In genomic region chr4:134324179-134324578, GRCh38 we compare ENCODE assay signal across 25 cellular contexts.
"Had no signal": no experiment of that assay in that cellular context is flagged by ENCODE, and none has a peak within 500 bp of the region (broad histone marks: within the 10 kb centered on the region; RNA-seq: fewer than 3 reads in every experiment).

No MANE protein-coding gene starts in this region.

- H3K4me3 ChIP-seq: lung, ovary, right atrium auricular region, right lobe of liver, stomach, suprapubic skin, thoracic aorta, tibial artery, upper lobe of right lung had no signal

- DNase-seq: hippocampal formation; kidney glomerular epithelial cell; left cardiac atrium; mesendoderm; naive thymus-derived CD4-positive, alpha-beta T cell; ovary; right lobe of liver; stimulated activated CD4-positive, alpha-beta T cell treated with anti-CD3 and anti-CD28 coated beads, Interleukin-12 subunit alpha, Interleukin-12 subunit beta, amount 100 ng/mL, for 4 hours; stimulated activated CD4-positive, alpha-beta T cell treated with anti-CD3 and anti-CD28 coated beads, Interleukin-15, amount 100 ng/mL, for 24 hours; stimulated activated CD4-positive, alpha-beta T cell treated with anti-CD3 and anti-CD28 coated beads, Interleukin-2, amount 100 ng/mL, for 24 hours; stimulated activated CD4-positive, alpha-beta T cell treated with anti-CD3 and anti-CD28 coated beads, Interleukin-4, amount 100 ng/mL, for 1 hour; stimulated activated naive B cell treated with anti-CD40 and anti-IgM and Interleukin-4, amounts not matched to agents 10 μg/mL and 1 μg/mL and 100 μg/mL, for 72 hours; stimulated activated naive CD8-positive, alpha-beta T cell treated with anti-CD3 and anti-CD28 coated beads, Interleukin-15, Interleukin-2, amounts not matched to agents 100 U/mL and 50 U/mL, for 24 hours; stomach; tibial artery; trophoblast cell; upper lobe of right lung had no signal

- H3K4me1 ChIP-seq: right atrium auricular region, right lobe of liver, stomach, suprapubic skin, tibial artery, upper lobe of right lung had no signal

- H3K9me3 ChIP-seq: ovary, right lobe of liver, thoracic aorta, tibial artery, upper lobe of right lung had no signal

- H3K27me3 ChIP-seq: ovary, right atrium auricular region, right lobe of liver, stomach, suprapubic skin, tibial artery, upper lobe of right lung had no signal

- H3K36me3 ChIP-seq: ovary, right atrium auricular region, right lobe of liver, stomach, suprapubic skin, thoracic aorta, tibial artery, upper lobe of right lung had no signal

- ATAC-seq: left cardiac atrium; left lobe of liver; naive thymus-derived CD4-positive, alpha-beta T cell; natural killer cell treated with Interleukin-12 subunit alpha and Interleukin-12 subunit beta and Interleukin-15 and Interleukin-18, amount 100 ng/mL, for 72 hours; right lobe of liver; stimulated activated naive B cell treated with anti-CD40 and anti-IgM and Interleukin-4, amounts not matched to agents 10 μg/mL and 1 μg/mL and 100 μg/mL, for 72 hours; stimulated activated naive CD8-positive, alpha-beta T cell treated with anti-CD3 and anti-CD28 coated beads, Interleukin-15, Interleukin-2, amounts not matched to agents 100 U/mL and 50 U/mL, for 24 hours; upper lobe of right lung had no signal

- H3K27ac ChIP-seq: ovary, right atrium auricular region, right lobe of liver, stomach, suprapubic skin, thoracic aorta, tibial artery, upper lobe of right lung had no signal

- FAIRE-seq: keratinocyte, urothelium cell line had no signal
